In the genomic region with DNA sequence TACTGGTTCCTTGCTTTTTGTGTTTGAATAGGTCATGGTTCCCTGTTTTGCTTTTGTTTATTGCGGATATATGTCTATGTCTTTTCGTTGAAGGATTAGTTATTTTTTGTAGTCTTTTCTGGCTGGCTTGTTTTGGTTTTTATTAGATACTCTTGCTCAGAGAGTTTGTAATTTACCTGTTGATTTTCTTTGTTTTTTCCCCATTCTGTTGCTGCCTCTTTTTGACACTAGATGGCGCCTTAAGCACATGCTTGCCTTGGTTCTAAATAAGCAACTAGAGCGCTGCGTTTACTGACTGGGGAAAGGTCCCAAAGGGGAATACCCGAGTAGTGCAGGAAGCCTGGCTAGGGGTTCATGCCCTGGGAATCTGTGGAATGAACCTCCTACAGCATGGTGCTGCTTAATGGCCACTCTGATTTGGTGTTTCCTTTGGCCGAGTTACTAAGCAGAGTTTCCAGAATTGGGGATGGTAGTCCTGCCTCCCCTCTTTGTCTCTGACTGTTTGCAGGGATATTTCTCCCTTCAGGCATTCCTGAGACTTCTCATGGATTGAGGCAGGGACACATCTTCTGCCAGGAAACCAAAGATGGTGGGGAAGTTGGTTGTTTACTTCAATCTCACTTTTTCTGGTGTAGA, we compare ENCODE assay signal across 1 cellular context.
TF ChIP-seq lines count a peak whose summit lies in the region.

No MANE protein-coding gene starts in this region.

TF ChIP-seq in HEK293, 187 proteins besides CTCF, POLR2A, EP300 and RAD21 (continued from another document):
- TF ChIP-seq ZNF121 (tag by site-specific recombination; IDR thresholded peaks at IDR 0.05) (no peak), HOXC10 (CRISPR knock-in tag; IDR thresholded peaks at IDR 0.05) (no peak), SALL2 (tag by site-specific recombination; IDR thresholded peaks at IDR 0.05; ENCODE audit: borderline replicate concordance) (no peak), ZNF560 (tag by site-specific recombination; IDR thresholded peaks at IDR 0.05; ENCODE audit: borderline replicate concordance) (no peak), ZNF501 (tag by site-specific recombination; IDR thresholded peaks at IDR 0.05) (0 out of 2 replicates have a peak, but pooled peaks have one; percentile 47), HOXA7 (CRISPR knock-in tag; IDR thresholded peaks at IDR 0.05; ENCODE audit: borderline replicate concordance) (no peak), ZNF366 (tag by site-specific recombination; conservative IDR thresholded peaks at IDR 0.05) (no peak)
TF ChIP-seq in HEK293: peak in this region for 59.
